In genomic region chr11:64235427-64236161, GRCh38 we compare ENCODE assay signal across 8 cellular contexts. TPM values are rescaled to one million over a fixed set of nuclear protein-coding genes. Genes with fewer than 3 reads are reported as not detected.
DNase-seq lines count a peak whose midpoint lies in the region; ATAC-seq, FAIRE-seq and TF ChIP-seq lines count a peak whose summit lies in the region.

No MANE protein-coding gene starts in this region.

- peak overlapping the region; percentile 99 for H3K4me2 ChIP-seq in A549

- POLR2A ChIA-PET in A549 (lab: Yijun Ruan, JAX) = no interaction called here

- CTCF ChIA-PET in A549 (lab: Yijun Ruan, JAX) = interaction anchor here (0.5 to 2.3 kb wide), 6 partner anchors 9 to 82 kb away, joined by 3 to 16 read pairs (median 4); partner anchors contain the start of genes NUDT22, PRDX5 and TRPT1

- DNase-seq in A549 (ENCODE audit: low read depth in 1 of 2, low spot score in 1 of 2) (no peak), caudate nucleus (lab: John Stamatoyannopoulos, UW) (no peak), cerebellar cortex (ENCODE audit: low spot score) (no peak), GM10266 (ENCODE audit: extremely low spot score) (no peak), H54 (ENCODE audit: insufficient read length, low spot score) (no peak)
- DNase-seq in stimulated activated naive CD4-positive, alpha-beta T cell treated with Interleukin-2 at 50 U/mL for 16 hours (lab: John Stamatoyannopoulos, UW) = no peak

- FAIRE-seq in A549 (lab: Jason Lieb, UNC) = no peak
- FAIRE-seq in H54 (lab: Jason Lieb, UNC) = no peak

- TF ChIP-seq POLR2A in A549 (IDR thresholded peaks at IDR 0.05; ENCODE audit: low read length) (no peak), H54 (IDR thresholded peaks at IDR 0.05; ENCODE audit: low read depth, low read length) (no peak)

- H3K4me3 ChIP-seq in A549 (peak overlapping the region; percentile 96), HUES6 (ENCODE audit: low read depth, low read length) (peak overlapping the region; percentile 82), muscle layer of colon (ENCODE audit: low read depth in 1 of 2, low read length in 2 of 2) (peak overlapping the region; percentile 68 to 73)

- peak overlapping the region; percentile 96 to 97 for H3K27ac ChIP-seq in A549
- no peak overlapping the region for H3K27ac ChIP-seq in HUES6 (ENCODE audit: low read depth, low read length)
- H3K27ac ChIP-seq in caudate nucleus (ENCODE audit: low read depth, low read length) = peak overlapping the region; percentile 87
- peak overlapping the region; percentile 80 for H3K27ac ChIP-seq in muscle layer of colon (ENCODE audit: low read depth, low read length)

- no peaks in the 10 kb centered on the region for H3K9me3 ChIP-seq in A549
- no peaks in the 10 kb centered on the region for H3K9me3 ChIP-seq in HUES6 (ENCODE audit: control insufficient read depth, insufficient read depth, low read depth, low read length)
- no peaks in the 10 kb centered on the region for H3K9me3 ChIP-seq in muscle layer of colon (ENCODE audit: low read length)

- no peak for ATAC-seq in A549

- no peak for TF ChIP-seq RAD21 in A549 (conservative IDR thresholded peaks at IDR 0.05 in 1 of 2, IDR thresholded peaks at IDR 0.05 in 1 of 2)

- no peak for TF ChIP-seq EP300 in A549 (IDR thresholded peaks at IDR 0.05)

- H3K4me1 ChIP-seq in A549 = peaks cover 41% of the 10 kb centered on the region
- peaks cover 15% of the 10 kb centered on the region for H3K4me1 ChIP-seq in HUES6 (ENCODE audit: control insufficient read depth, insufficient read depth, low read length)
- H3K4me1 ChIP-seq in muscle layer of colon (ENCODE audit: insufficient read depth, low read length) = peaks cover 50% of the 10 kb centered on the region

- H3K9ac ChIP-seq in HUES6 (ENCODE audit: low read length) (peak overlapping the region; percentile 17), muscle layer of colon (ENCODE audit: low read length) (peak overlapping the region; percentile 68)

- no peak for TF ChIP-seq CTCF in A549 (IDR thresholded peaks at IDR 0.05)
- TF ChIP-seq CTCF in GM10266 (IDR thresholded peaks at IDR 0.05; ENCODE audit: control insufficient read depth, insufficient read depth, low read depth, missing control alignments) = no peak

- H3K27me3 ChIP-seq in HUES6 (ENCODE audit: control insufficient read depth, insufficient read depth, low read length) (peaks cover 3% of the 10 kb centered on the region; the same call in 1 of the 2 replicates), muscle layer of colon (ENCODE audit: control insufficient read depth in 1 of 2, insufficient read depth in 2 of 2, low read length in 2 of 2) (no peaks in the 10 kb centered on the region)

- 87% methylated on average over 12 of the region's 12 CpGs for WGBS in A549 (ENCODE audit: missing lambda C conversion rate)

- H3K36me3 ChIP-seq in HUES6 (ENCODE audit: control insufficient read depth, insufficient read depth, low read length) = peaks cover 19% of the 10 kb centered on the region
- H3K36me3 ChIP-seq in muscle layer of colon (ENCODE audit: insufficient read depth, low read length) = peaks cover 20% of the 10 kb centered on the region

TF ChIP-seq in A549, 52 proteins besides CTCF, POLR2A, EP300 and RAD21:
- TF ChIP-seq HDAC2 (IDR thresholded peaks at IDR 0.05) = 0 out of 2 replicates have a peak, but pooled peaks have one; percentile 38
- TF ChIP-seq NR3C1 (IDR thresholded peaks at IDR 0.05) = no peak
- TF ChIP-seq, protein P1, sequence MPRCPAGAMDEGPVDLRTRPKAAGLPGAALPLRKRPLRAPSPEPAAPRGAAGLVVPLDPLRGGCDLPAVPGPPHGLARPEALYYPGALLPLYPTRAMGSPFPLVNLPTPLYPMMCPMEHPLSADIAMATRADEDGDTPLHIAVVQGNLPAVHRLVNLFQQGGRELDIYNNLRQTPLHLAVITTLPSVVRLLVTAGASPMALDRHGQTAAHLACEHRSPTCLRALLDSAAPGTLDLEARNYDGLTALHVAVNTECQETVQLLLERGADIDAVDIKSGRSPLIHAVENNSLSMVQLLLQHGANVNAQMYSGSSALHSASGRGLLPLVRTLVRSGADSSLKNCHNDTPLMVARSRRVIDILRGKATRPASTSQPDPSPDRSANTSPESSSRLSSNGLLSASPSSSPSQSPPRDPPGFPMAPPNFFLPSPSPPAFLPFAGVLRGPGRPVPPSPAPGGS (IDR thresholded peaks at IDR 0.05) = no peak
- peak; percentile 81; the same call in 1 of the 2 replicates for TF ChIP-seq KDM1A (IDR thresholded peaks at IDR 0.05; ENCODE audit: low read depth)

RNA-seq across cellular contexts. Expression of gene VEGFB, which starts 1.2 kb away (rescaled TPM):
- 6.8 and 10.9 TPM in 2 replicates for polyA plus RNA-seq in A549 (2011; rRNA removed)
- 21.9 and 26.1 TPM in 2 replicates for polyA plus RNA-seq in A549 (2012; cell fraction: cytosol; rRNA removed)
- 10.8 and 17.3 TPM in 2 replicates for polyA plus RNA-seq in A549 (2012; cell fraction: nucleus; rRNA removed)
- polyA plus RNA-seq in A549 (2017; fragmentation: RNase III; extraction: RNeasy Plus Mini Kit Qiagen cat#74134 plus additional on column Dnase treatment) = 24.6 to 26.7 TPM (median 26.5 TPM) in 3 replicates
- 7.2 and 9.9 TPM in 2 replicates for polyA minus RNA-seq in A549 (2011; rRNA and poly(A)+ RNA removed)

RNA-seq across cellular contexts. Expression of gene DNAJC4, which starts 5.2 kb away (rescaled TPM):
- polyA plus RNA-seq in A549 (2011; rRNA removed) = 8.9 and 9.8 TPM in 2 replicates
- polyA plus RNA-seq in A549 (2012; cell fraction: cytosol; rRNA removed) = 10.6 and 16.8 TPM in 2 replicates
- 21.2 and 25.0 TPM in 2 replicates for polyA plus RNA-seq in A549 (2012; cell fraction: nucleus; rRNA removed)
- 12.6 to 16.6 TPM (median 16.2 TPM) in 3 replicates for polyA plus RNA-seq in A549 (2017; fragmentation: RNase III; extraction: RNeasy Plus Mini Kit Qiagen cat#74134 plus additional on column Dnase treatment)
- polyA minus RNA-seq in A549 (2011; rRNA and poly(A)+ RNA removed) = 6.9 and 10.5 TPM in 2 replicates

RNA-seq across cellular contexts. Expression of gene FKBP2, which starts 5.3 kb away (rescaled TPM):
- 40.5 and 41.4 TPM in 2 replicates for polyA plus RNA-seq in A549 (2011; rRNA removed)
- polyA plus RNA-seq in A549 (2012; cell fraction: cytosol; rRNA removed) = 114 and 125 TPM in 2 replicates
- 54.1 and 55.7 TPM in 2 replicates for polyA plus RNA-seq in A549 (2012; cell fraction: nucleus; rRNA removed)
- 131 to 142 TPM (median 136 TPM) in 3 replicates for polyA plus RNA-seq in A549 (2017; fragmentation: RNase III; extraction: RNeasy Plus Mini Kit Qiagen cat#74134 plus additional on column Dnase treatment)
- polyA minus RNA-seq in A549 (2011; rRNA and poly(A)+ RNA removed) = 27.7 and 31.9 TPM in 2 replicates

RNA-seq across cellular contexts. Expression of gene NUDT22, which starts 9.5 kb away (rescaled TPM):
- polyA plus RNA-seq in A549 (2011; rRNA removed) (21.5 and 21.7 TPM in 2 replicates), A549 (2017; fragmentation: RNase III; extraction: RNeasy Plus Mini Kit Qiagen cat#74134 plus additional on column Dnase treatment) (25.7 to 33.2 TPM (median 33.1 TPM) in 3 replicates)
- polyA plus RNA-seq in A549 (2012; cell fraction: cytosol; rRNA removed) = 42.0 and 52.4 TPM in 2 replicates
- 73.1 and 89.7 TPM in 2 replicates for polyA plus RNA-seq in A549 (2012; cell fraction: nucleus; rRNA removed)
- 15.2 and 16.5 TPM in 2 replicates for polyA minus RNA-seq in A549 (2011; rRNA and poly(A)+ RNA removed)

RNA-seq across cellular contexts. Expression of gene TRPT1, which starts 9.6 kb away (rescaled TPM):
- polyA plus RNA-seq in A549 (2011; rRNA removed) (18.6 and 25.2 TPM in 2 replicates), A549 (2017; fragmentation: RNase III; extraction: RNeasy Plus Mini Kit Qiagen cat#74134 plus additional on column Dnase treatment) (24.2 to 28.5 TPM (median 26.1 TPM) in 3 replicates)
- polyA plus RNA-seq in A549 (2012; cell fraction: cytosol; rRNA removed) = 31.3 and 36.3 TPM in 2 replicates
- polyA plus RNA-seq in A549 (2012; cell fraction: nucleus; rRNA removed) = 59.6 and 75.7 TPM in 2 replicates
- polyA minus RNA-seq in A549 (2011; rRNA and poly(A)+ RNA removed) = 26.9 and 27.9 TPM in 2 replicates
